29 cellular contexts compared by ENCODE assay signal in genomic region chr13:90999401-90999800, GRCh38.
"Had no signal": no experiment of that assay in that cellular context is flagged by ENCODE, and none has a peak within 500 bp of the region (broad histone marks: within the 10 kb centered on the region; RNA-seq: fewer than 3 reads in every experiment).

No MANE protein-coding gene starts in this region.

- H3K27me3 ChIP-seq: brain microvascular endothelial cell, SJSA1 had no signal

- H3K9me3 ChIP-seq: SJSA1 had no signal

- H3K4me3 ChIP-seq: SJSA1 had no signal

- H3K27ac ChIP-seq: brain microvascular endothelial cell, SJSA1 had no signal

- H3K36me3 ChIP-seq: brain microvascular endothelial cell, SJSA1 had no signal

- FAIRE-seq: colon, TTC549 had no signal

- DNase-seq: activated CD4-positive, alpha-beta T cell treated with anti-CD3 and anti-CD28 coated beads, Interleukin-2, amount 10 ng/mL, durations not matched to agents 24 days and 14 days; activated CD4-positive, alpha-beta T cell treated with anti-CD3 and anti-CD28 coated beads, Interleukin-2, amount 50 U/mL, for 4 hours; activated CD8-positive, alpha-beta T cell treated with anti-CD3 and anti-CD28 coated beads for 36 hours; activated effector memory CD4-positive, alpha-beta T cell treated with anti-CD3 and anti-CD28 coated beads, Interleukin-2, amount 50 U/mL, for 16 hours; activated naive CD4-positive, alpha-beta T cell; activated naive CD4-positive, alpha-beta T cell treated with anti-CD3 and anti-CD28 coated beads, Interleukin-2, amount 50 U/mL, for 16 hours; activated naive CD8-positive, alpha-beta T cell treated with anti-CD3 and anti-CD28 coated beads for 36 hours; activated T-cell treated with anti-CD3 and anti-CD28 coated beads, Interleukin-2, amount 50 U/mL, for 1 hour; activated T-cell treated with anti-CD3 and anti-CD28 coated beads, Interleukin-2, amount 50 U/mL, for 72 hours; amniotic stem cell; aorta; brain microvascular endothelial cell; central memory CD4-positive, alpha-beta T cell; Kasumi-1; KG1; MM.1S; MV-4-11; NCI-H1092; NCI-H1436 treated with DMSO at 0.1 percent for 48 hours; NCI-H2081; NCI-H226; NCI-H446 treated with DMSO at 0.1 percent for 48 hours; NCI-H526; NCI-H774; RPMI8226; SHP77 treated with DMSO at 0.1 percent for 48 hours had no signal

- H3K4me1 ChIP-seq: SJSA1 had no signal
